ENCODE assay signal across 10 cellular contexts in genomic region chr12:24931666-24932405, GRCh38. TPM values are rescaled to one million over a fixed set of nuclear protein-coding genes. Genes with fewer than 3 reads are reported as not detected.
DNase-seq lines count a peak whose midpoint lies in the region; ATAC-seq, FAIRE-seq and TF ChIP-seq lines count a peak whose summit lies in the region.
"Had no signal": no experiment of that assay in that cellular context is flagged by ENCODE, and none has a peak within 500 bp of the region (broad histone marks: within the 10 kb centered on the region; RNA-seq: fewer than 3 reads in every experiment).

No MANE protein-coding gene starts in this region.

- WGBS in psoas muscle, 3 donors: 12 to 26% (median 21%) methylated on average over 4 of the region's 4 CpGs
- no CpG with 5 or more reads among the region's 4 CpGs for WGBS in mesendoderm (ENCODE audit: extremely low coverage, insufficient coverage, low lambda C conversion rate)

- H3K23ac ChIP-seq in mesendoderm (ENCODE audit: low read length): no peak overlapping the region

- H2AK5ac ChIP-seq in mesendoderm (ENCODE audit: low read length): no peak overlapping the region

- peaks cover 31% of the 10 kb centered on the region for H3K4me1 Mint-ChIP-seq in Caco-2 (ENCODE audit: low read depth, unreplicated experiment)
- peaks cover 25% of the 10 kb centered on the region for H3K4me1 Mint-ChIP-seq in astrocyte (ENCODE audit: low read depth, unreplicated experiment)

- H3K4me3 Mint-ChIP-seq in Caco-2 (ENCODE audit: unreplicated experiment) (no peak overlapping the region), astrocyte (ENCODE audit: unreplicated experiment) (no peak overlapping the region)

- BruUV-seq in Caco-2 (replicated peaks; lab: Mats Ljungman, UMichigan): no TSS peak

- H3K27ac Mint-ChIP-seq in Caco-2 (ENCODE audit: unreplicated experiment) (peak overlapping the region; percentile 19), astrocyte (ENCODE audit: unreplicated experiment) (no peak overlapping the region)

- H3K9ac ChIP-seq in astrocyte (ENCODE audit: low read length): no peak overlapping the region
- H3K9ac ChIP-seq in mesendoderm (ENCODE audit: low read length): no peak overlapping the region

- no peaks in the 10 kb centered on the region for H3K9me3 Mint-ChIP-seq in Caco-2 (ENCODE audit: unreplicated experiment)
- peaks cover 4% of the 10 kb centered on the region for H3K9me3 Mint-ChIP-seq in astrocyte (ENCODE audit: unreplicated experiment)

- no peak overlapping the region for H3K18ac ChIP-seq in mesendoderm (ENCODE audit: low read length)

- H3K9me3 ChIP-seq in Caco-2 (no peaks in the 10 kb centered on the region), astrocyte (ENCODE audit: insufficient read depth, low read depth, low read length) (no peaks in the 10 kb centered on the region), psoas muscle (no peaks in the 10 kb centered on the region), ascending aorta (no peaks in the 10 kb centered on the region)
- H3K9me3 ChIP-seq: adrenal gland had no signal

- intact Hi-C loops in Caco-2 (cut with micrococcal nuclease; ENCODE audit: unreplicated experiment): no loop called here
- intact Hi-C loops in psoas muscle (cut with DNase I): no loop called here
- intact Hi-C loops in left colon (cut with DNase I, micrococcal nuclease): no loop called here
- intact Hi-C loops in ascending aorta (cut with DNase I): no loop called here

- H3K4me2 ChIP-seq in astrocyte (ENCODE audit: low read length) (peak overlapping the region; percentile 32), mesendoderm (ENCODE audit: low read length) (no peak overlapping the region)

- no peaks in the 10 kb centered on the region for H3K36me3 ChIP-seq in Caco-2 (ENCODE audit: control insufficient read depth, insufficient read depth, low read length)
- H3K36me3 ChIP-seq in astrocyte (ENCODE audit: insufficient read depth, low read length): no peaks in the 10 kb centered on the region
- no peaks in the 10 kb centered on the region for H3K36me3 ChIP-seq in psoas muscle (ENCODE audit: insufficient read depth in 1 of 2, low read depth in 1 of 2)
- H3K36me3 ChIP-seq in mesendoderm (ENCODE audit: control insufficient read depth, insufficient read depth, low read length): no peaks in the 10 kb centered on the region
- no peaks in the 10 kb centered on the region for H3K36me3 ChIP-seq in ascending aorta
- H3K36me3 ChIP-seq: adrenal gland had no signal

- peaks cover 87% of the 10 kb centered on the region for H4K20me1 ChIP-seq in astrocyte (ENCODE audit: insufficient read depth, low read length)

- H3K79me1 ChIP-seq in mesendoderm (ENCODE audit: low read length): peaks cover 11% of the 10 kb centered on the region

- H3K27ac ChIP-seq in astrocyte (ENCODE audit: low read depth, low read length): no peak overlapping the region
- no peak overlapping the region for H3K27ac ChIP-seq in psoas muscle
- H3K27ac ChIP-seq in mesendoderm (ENCODE audit: low read depth, low read length): no peak overlapping the region
- no peak overlapping the region for H3K27ac ChIP-seq in ascending aorta

- no peak overlapping the region for H4K8ac ChIP-seq in mesendoderm (ENCODE audit: low read depth, low read length)

- H2AFZ ChIP-seq in astrocyte (ENCODE audit: low read depth, low read length): no peak overlapping the region

- H3K27me3 ChIP-seq in Caco-2 (replicated peaks; ENCODE audit: control insufficient read depth, insufficient read depth, low read length): no peaks in the 10 kb centered on the region
- H3K27me3 ChIP-seq in astrocyte (ENCODE audit: insufficient read depth, low read length): no peaks in the 10 kb centered on the region
- H3K27me3 ChIP-seq in psoas muscle (ENCODE audit: insufficient read depth in 3 of 3, low read length in 2 of 3): peaks cover 0 to 2% (median 0%) of the 10 kb centered on the region in 3 donors
- H3K27me3 ChIP-seq in mesendoderm (ENCODE audit: insufficient read depth, low read length, poor library complexity): no peaks in the 10 kb centered on the region
- H3K27me3 ChIP-seq in ascending aorta: no peaks in the 10 kb centered on the region
- H3K27me3 ChIP-seq: adrenal gland had no signal

- no peak overlapping the region for H2BK120ac ChIP-seq in mesendoderm (ENCODE audit: low read depth, low read length)

- H3K36me3 Mint-ChIP-seq in Caco-2 (ENCODE audit: insufficient read depth, unreplicated experiment): peaks cover 42% of the 10 kb centered on the region
- peaks cover 7% of the 10 kb centered on the region for H3K36me3 Mint-ChIP-seq in astrocyte (ENCODE audit: low read depth, unreplicated experiment)

- FAIRE-seq in astrocyte (lab: Jason Lieb, UNC): no peak

- H3K4me1 ChIP-seq in Caco-2 (peaks cover 31% of the 10 kb centered on the region), astrocyte (ENCODE audit: insufficient read depth, low read length) (peaks cover under 1% of the 10 kb centered on the region), psoas muscle (no peaks in the 10 kb centered on the region), mesendoderm (ENCODE audit: control insufficient read depth, low read depth, low read length) (peaks cover 5% of the 10 kb centered on the region), ascending aorta (no peaks in the 10 kb centered on the region)
- H3K4me1 ChIP-seq: adrenal gland had no signal

- peaks cover 88% of the 10 kb centered on the region for H3K79me2 ChIP-seq in astrocyte (ENCODE audit: insufficient read depth, low read length)
- peaks cover 79% of the 10 kb centered on the region for H3K79me2 ChIP-seq in mesendoderm (ENCODE audit: control insufficient read depth, insufficient read depth, low read length)

- TF ChIP-seq CTCF in Caco-2 (IDR thresholded peaks at IDR 0.05; ENCODE audit: insufficient read depth in 1 of 2, low read depth in 1 of 2, low read length in 1 of 2, severe bottlenecking in 1 of 2, unreplicated experiment in 1 of 2) (no peak), GM20000 (IDR thresholded peaks at IDR 0.05; ENCODE audit: extremely low read depth, missing control alignments) (no peak), astrocyte (IDR thresholded peaks at IDR 0.05; ENCODE audit: insufficient read depth, low read depth, low read length) (no peak), psoas muscle (IDR thresholded peaks at IDR 0.05) (no peak), ascending aorta (IDR thresholded peaks at IDR 0.05) (no peak)

- POLR2A ChIA-PET in Caco-2 (lab: Charles Lee): no interaction called here

- H2BK5ac ChIP-seq in mesendoderm (ENCODE audit: low read length): no peak overlapping the region

- DNase-seq in Caco-2: no peak
- DNase-seq in GM20000 (ENCODE audit: low spot score): peak; percentile 68
- DNase-seq in astrocyte (ENCODE audit: low read depth): no peak
- no peak for DNase-seq in psoas muscle
- no peak for DNase-seq in mesendoderm
- DNase-seq in left colon: no peak
- no peak for DNase-seq in ascending aorta (ENCODE audit: low spot score in 2 of 2)

- H3K27me3 Mint-ChIP-seq in Caco-2 (ENCODE audit: insufficient read depth, unreplicated experiment) (no peaks in the 10 kb centered on the region), astrocyte (ENCODE audit: low read depth, unreplicated experiment) (no peaks in the 10 kb centered on the region)

- no peak overlapping the region for H3K56ac ChIP-seq in mesendoderm (ENCODE audit: low read length)

- no peak overlapping the region for H3K4me3 ChIP-seq in Caco-2 (ENCODE audit: low read depth, low read length)
- H3K4me3 ChIP-seq in astrocyte (ENCODE audit: insufficient read depth, low read depth, low read length): no peak overlapping the region
- no peak overlapping the region for H3K4me3 ChIP-seq in psoas muscle
- no peak overlapping the region for H3K4me3 ChIP-seq in mesendoderm (ENCODE audit: low read length)
- no peak overlapping the region for H3K4me3 ChIP-seq in ascending aorta
- H3K4me3 ChIP-seq: adrenal gland, lung had no signal

- no peak overlapping the region for H3K4ac ChIP-seq in mesendoderm (ENCODE audit: low read depth, low read length)

- H4K5ac ChIP-seq in mesendoderm (ENCODE audit: low read length): no peak overlapping the region

- peak; percentile 96 for ATAC-seq in HG03378 (IDR thresholded peaks at IDR 0.05; ENCODE audit: unreplicated experiment)
- ATAC-seq in psoas muscle: no peak
- ATAC-seq in left colon: no peak

- H2BK15ac ChIP-seq in mesendoderm (replicated peaks; ENCODE audit: low read depth): no peak overlapping the region

- CTCF ChIA-PET in Caco-2 (lab: Charles Lee): interaction anchor here (0.6 kb wide), 1 partner anchor 65 kb away, joined by 3 read pairs; no protein-coding TSS in a partner anchor

RNA-seq across cellular contexts. Expression of gene BCAT1, which starts 17.1 kb away (rescaled TPM):
- 391 and 432 TPM in 2 replicates for total RNA-seq in Caco-2 (2022)
- total RNA-seq in astrocyte: 459 and 476 TPM in 2 replicates
- 1 to 10 TPM; 2.7 to 3.8 (median 3.3) TPM for total RNA-seq in psoas muscle
- 1 to 10 TPM in 1 of 3 donors, under 1 TPM in 2; 0.30 to 1.2 (median 0.32) TPM for polyA plus RNA-seq in psoas muscle
- polyA plus RNA-seq in mesendoderm (2013, experiment 1 of 2): 131 TPM
- 130 TPM for polyA plus RNA-seq in mesendoderm (2013, experiment 2 of 2)
- total RNA-seq in left colon: 1 to 10 TPM; 6.0 to 9.4 TPM
- total RNA-seq in ascending aorta: 16.5 TPM

Comparison
In these comparisons a context has a peak if more than half of its experiments do, and no peak if none do; other contexts are left out.
1. RNA of gene BCAT1, which starts 17.1 kb away (total RNA-seq): 459 to 476 TPM in astrocyte and 391 to 432 TPM in Caco-2; 16.5 TPM in ascending aorta (single experiment), 6.0 to 9.4 TPM in left colon and 2.7 to 3.8 TPM in psoas muscle; every median in the first group is over 10 times any median in the second.